In the genomic region with DNA sequence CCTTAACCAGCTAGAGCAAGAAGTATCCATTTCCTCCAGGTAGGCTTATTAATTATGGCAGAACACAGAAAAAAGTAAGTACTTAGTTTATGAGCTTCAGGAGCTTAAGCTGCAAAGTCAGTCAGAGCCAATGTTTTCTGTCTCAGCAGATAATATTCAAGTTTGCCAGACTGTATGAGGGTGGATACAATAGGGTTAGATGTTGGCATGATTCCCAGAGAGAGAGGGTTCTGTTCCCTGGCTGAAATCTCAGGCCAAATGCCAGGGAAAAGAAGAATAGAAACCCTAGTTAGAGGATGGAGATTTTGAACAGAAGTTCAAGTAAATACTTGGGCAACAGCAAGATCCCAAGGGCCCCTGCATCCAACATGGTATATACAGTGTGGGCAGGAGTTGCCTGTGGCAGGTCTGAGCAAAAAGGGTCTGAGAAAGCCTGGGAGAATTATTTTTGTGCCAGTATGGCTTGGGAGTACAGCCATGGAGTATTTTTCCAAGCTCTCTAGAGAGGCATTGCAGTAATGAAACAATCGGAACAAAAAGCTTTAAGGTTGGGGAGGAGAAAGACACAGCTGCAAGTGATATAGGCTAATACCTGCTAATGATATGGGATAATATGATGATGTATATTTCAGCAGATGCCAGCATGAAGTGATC, we compare ENCODE assay signal across 12 cellular contexts. TPM values are rescaled to one million over a fixed set of nuclear protein-coding genes. Genes with fewer than 3 reads are reported as not detected.
DNase-seq lines count a peak whose midpoint lies in the region; ATAC-seq, FAIRE-seq and TF ChIP-seq lines count a peak whose summit lies in the region.
"Had no signal": no experiment of that assay in that cellular context is flagged by ENCODE, and none has a peak within 500 bp of the region (broad histone marks: within the 10 kb centered on the region; RNA-seq: fewer than 3 reads in every experiment).

No MANE protein-coding gene starts in this region.

- no peaks in the 10 kb centered on the region for H3K9me3 ChIP-seq in MG63
- no peaks in the 10 kb centered on the region for H3K9me3 ChIP-seq in endothelial cell of umbilical vein (replicated peaks; ENCODE audit: control insufficient read depth, insufficient read depth, low read length)
- H3K9me3 ChIP-seq: psoas muscle had no signal

- H2AFZ ChIP-seq in endothelial cell of umbilical vein (ENCODE audit: low read depth, low read length): no peak overlapping the region

- intact Hi-C loops in endothelial cell of umbilical vein (cut with micrococcal nuclease): no loop called here

- H3K27ac Mint-ChIP-seq in activated CD8-positive, alpha-beta memory T cell treated with anti-CD3 and anti-CD28 coated beads, Interleukin-2, amount 10 ng/mL, durations not matched to agents 7 days and 5 days: no peak overlapping the region
- H3K27ac Mint-ChIP-seq: activated naive CD8-positive, alpha-beta T cell treated with anti-CD3 and anti-CD28 coated beads, Interleukin-2, amount 10 ng/mL, durations not matched to agents 7 days and 5 days had no signal

- H3K9ac ChIP-seq in endothelial cell of umbilical vein (replicated peaks; ENCODE audit: extremely low read depth, insufficient read depth, low read length): no peak overlapping the region

- no peaks in the 10 kb centered on the region for H4K20me1 ChIP-seq in endothelial cell of umbilical vein (replicated peaks; ENCODE audit: control insufficient read depth, extremely low read depth, insufficient read depth, low read length)

- no peak overlapping the region for H3K27ac ChIP-seq in endothelial cell of umbilical vein (ENCODE audit: insufficient read depth, low read depth, low read length)
- no peak overlapping the region for H3K27ac ChIP-seq in coronary artery
- H3K27ac ChIP-seq: psoas muscle had no signal

- FAIRE-seq in endothelial cell of umbilical vein (lab: Jason Lieb, UNC): peak; percentile 54

- no peaks in the 10 kb centered on the region for H3K4me1 ChIP-seq in endothelial cell of umbilical vein (ENCODE audit: control insufficient read depth, extremely low read depth, insufficient read depth, low read length)
- H3K4me1 ChIP-seq: psoas muscle had no signal

- CTCF ChIA-PET in endothelial cell of umbilical vein (lab: Charles Lee): no interaction called here
- CTCF ChIA-PET in activated CD8-positive, alpha-beta memory T cell treated with anti-CD3 and anti-CD28 coated beads, Interleukin-2, amount 10 ng/mL, durations not matched to agents 7 days and 5 days (lab: Charles Lee): no interaction called here

- no peak overlapping the region for H3K4me2 ChIP-seq in endothelial cell of umbilical vein (ENCODE audit: insufficient read depth, low read length)

- no peaks in the 10 kb centered on the region for H3K27me3 ChIP-seq in MG63
- H3K27me3 ChIP-seq in endothelial cell of umbilical vein (ENCODE audit: control insufficient read depth in 2 of 2, insufficient read depth in 2 of 2, low read length in 2 of 2): no peaks in the 10 kb centered on the region

- peaks cover 12% of the 10 kb centered on the region for H3K27me3 Mint-ChIP-seq in activated CD8-positive, alpha-beta memory T cell treated with anti-CD3 and anti-CD28 coated beads, Interleukin-2, amount 10 ng/mL, durations not matched to agents 7 days and 5 days

- H3K9me1 ChIP-seq in endothelial cell of umbilical vein (replicated peaks; ENCODE audit: control insufficient read depth, extremely low read depth, insufficient read depth, low read length): no peaks in the 10 kb centered on the region

- DNase-seq in MG63 (peak; percentile 9), NCI-H748 (lab: John Stamatoyannopoulos, UW; ENCODE audit: unreplicated experiment) (peak; percentile 25), endothelial cell of umbilical vein (ENCODE audit: low read depth, low spot score) (peak; percentile 74), putamen (ENCODE audit: low spot score) (peak; percentile 34), coronary artery (ENCODE audit: low spot score) (no peak)
- no peak for DNase-seq in activated CD8-positive, alpha-beta memory T cell treated with anti-CD3 and anti-CD28 coated beads, Interleukin-2, amount 10 ng/mL, durations not matched to agents 7 days and 5 days
- DNase-seq: activated naive CD8-positive, alpha-beta T cell treated with anti-CD3 and anti-CD28 coated beads, Interleukin-2, amount 10 ng/mL, durations not matched to agents 7 days and 5 days; effector CD8-positive, alpha-beta T cell; NCI-H1436; psoas muscle had no signal

- H3K79me2 ChIP-seq in endothelial cell of umbilical vein (ENCODE audit: control insufficient read depth, insufficient read depth, low read length): no peaks in the 10 kb centered on the region

- POLR2A ChIA-PET in endothelial cell of umbilical vein (lab: Charles Lee): no interaction called here

- H3K4me3 ChIP-seq in MG63: no peak overlapping the region
- no peak overlapping the region for H3K4me3 ChIP-seq in endothelial cell of umbilical vein (replicated peaks in 1 of 3; ENCODE audit: insufficient read depth in 1 of 3, low read depth in 1 of 3, low read length in 3 of 3)
- H3K4me3 ChIP-seq in coronary artery: no peak overlapping the region
- H3K4me3 ChIP-seq: psoas muscle had no signal

- no peak for ATAC-seq in HG03039 (IDR thresholded peaks at IDR 0.05; ENCODE audit: unreplicated experiment)
- no peak for ATAC-seq in HG03469 (IDR thresholded peaks at IDR 0.05; ENCODE audit: unreplicated experiment)
- no peak for ATAC-seq in activated CD8-positive, alpha-beta memory T cell treated with anti-CD3 and anti-CD28 coated beads, Interleukin-2, amount 10 ng/mL, durations not matched to agents 7 days and 5 days
- ATAC-seq: psoas muscle had no signal

- H3K4me1 Mint-ChIP-seq in activated CD8-positive, alpha-beta memory T cell treated with anti-CD3 and anti-CD28 coated beads, Interleukin-2, amount 10 ng/mL, durations not matched to agents 7 days and 5 days: no peaks in the 10 kb centered on the region
- H3K4me1 Mint-ChIP-seq: activated naive CD8-positive, alpha-beta T cell treated with anti-CD3 and anti-CD28 coated beads, Interleukin-2, amount 10 ng/mL, durations not matched to agents 7 days and 5 days had no signal

- H3K4me3 Mint-ChIP-seq in activated CD8-positive, alpha-beta memory T cell treated with anti-CD3 and anti-CD28 coated beads, Interleukin-2, amount 10 ng/mL, durations not matched to agents 7 days and 5 days: no peak overlapping the region
- H3K4me3 Mint-ChIP-seq: activated naive CD8-positive, alpha-beta T cell treated with anti-CD3 and anti-CD28 coated beads, Interleukin-2, amount 10 ng/mL, durations not matched to agents 7 days and 5 days had no signal

- TF ChIP-seq CTCF in endothelial cell of umbilical vein (IDR thresholded peaks at IDR 0.05; ENCODE audit: extremely low read depth in 1 of 2, insufficient read depth in 1 of 2, low read depth in 1 of 2, low read length in 2 of 2) (no peak), coronary artery (IDR thresholded peaks at IDR 0.05) (no peak)

- BruUV-seq in endothelial cell of umbilical vein (replicated peaks; lab: Mats Ljungman, UMichigan): no TSS peak

- dilution Hi-C loops in endothelial cell of umbilical vein (cut with MboI; ENCODE audit: extremely low pct_ligation_motif_present, low sequenced_read_pairs): no loop called here

- no peak for TF ChIP-seq POLR2A in endothelial cell of umbilical vein (IDR thresholded peaks at IDR 0.05; ENCODE audit: low read depth, low read length)

- no peaks in the 10 kb centered on the region for H3K9me3 Mint-ChIP-seq in activated CD8-positive, alpha-beta memory T cell treated with anti-CD3 and anti-CD28 coated beads, Interleukin-2, amount 10 ng/mL, durations not matched to agents 7 days and 5 days (ENCODE audit: low read depth)
- H3K9me3 Mint-ChIP-seq: activated naive CD8-positive, alpha-beta T cell treated with anti-CD3 and anti-CD28 coated beads, Interleukin-2, amount 10 ng/mL, durations not matched to agents 7 days and 5 days had no signal

- H3K36me3 ChIP-seq in MG63 (no peaks in the 10 kb centered on the region), endothelial cell of umbilical vein (ENCODE audit: control insufficient read depth in 2 of 2, extremely low read depth in 1 of 2, insufficient read depth in 2 of 2, low read length in 2 of 2) (no peaks in the 10 kb centered on the region)

- H3K36me3 Mint-ChIP-seq in activated CD8-positive, alpha-beta memory T cell treated with anti-CD3 and anti-CD28 coated beads, Interleukin-2, amount 10 ng/mL, durations not matched to agents 7 days and 5 days: no peaks in the 10 kb centered on the region
- H3K36me3 Mint-ChIP-seq: activated naive CD8-positive, alpha-beta T cell treated with anti-CD3 and anti-CD28 coated beads, Interleukin-2, amount 10 ng/mL, durations not matched to agents 7 days and 5 days had no signal

TF ChIP-seq in endothelial cell of umbilical vein, 7 proteins besides CTCF, POLR2A, EP300 and RAD21:
- TF ChIP-seq EZH2 (IDR thresholded peaks at IDR 0.05; ENCODE audit: borderline replicate concordance, low read depth, low read length, severe bottlenecking): no peak
- TF ChIP-seq, protein P1, sequence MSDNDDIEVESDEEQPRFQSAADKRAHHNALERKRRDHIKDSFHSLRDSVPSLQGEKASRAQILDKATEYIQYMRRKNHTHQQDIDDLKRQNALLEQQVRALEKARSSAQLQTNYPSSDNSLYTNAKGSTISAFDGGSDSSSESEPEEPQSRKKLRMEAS (IDR thresholded peaks at IDR 0.05; ENCODE audit: insufficient read depth, insufficient read length): no peak
- no peak for TF ChIP-seq JUN (IDR thresholded peaks at IDR 0.05; ENCODE audit: borderline replicate concordance, insufficient read depth, insufficient read length, low read depth)
- TF ChIP-seq GATA2 (IDR thresholded peaks at IDR 0.05; ENCODE audit: insufficient read depth, insufficient read length, low read depth, low read length): no peak
- TF ChIP-seq FOS (IDR thresholded peaks at IDR 0.05; ENCODE audit: borderline replicate concordance, insufficient read depth, low read length): no peak
- no peak for TF ChIP-seq POLR2AphosphoS5 (IDR thresholded peaks at IDR 0.05; ENCODE audit: insufficient read depth, low read depth, low read length)
- no peak for TF ChIP-seq MYC (IDR thresholded peaks at IDR 0.05; ENCODE audit: low read depth, low read length)

RNA-seq across cellular contexts. Expression of a gene that starts 30.9 kb away (rescaled TPM):
- 13.1 and 22.7 TPM in 2 replicates for total RNA-seq in MG63 (2014; rRNA removed; shearing (Covaris generic); ENCODE audit: low replicate concordance)
- total RNA-seq in endothelial cell of umbilical vein: 20.7 and 21.4 TPM in 2 replicates
- polyA plus RNA-seq in endothelial cell of umbilical vein: 17.0 and 21.6 TPM in 2 replicates
- polyA plus RNA-seq in endothelial cell of umbilical vein (2011; cell fraction: cytosol; rRNA removed): 18.7 and 19.3 TPM in 2 replicates
- polyA plus RNA-seq in endothelial cell of umbilical vein (2011; cell fraction: nucleus; rRNA removed): 10.3 and 11.9 TPM in 2 replicates
- polyA plus RNA-seq in endothelial cell of umbilical vein (2012): 19.9 and 24.1 TPM in 2 replicates
- polyA minus RNA-seq in endothelial cell of umbilical vein: 20.2 and 24.8 TPM in 2 replicates
- 20.6 TPM for polyA minus RNA-seq in endothelial cell of umbilical vein (2011; cell fraction: cytosol; rRNA and poly(A)+ RNA removed)
- polyA minus RNA-seq in endothelial cell of umbilical vein (2011; cell fraction: nucleus; rRNA and poly(A)+ RNA removed): 8.0 and 8.5 TPM in 2 replicates
- 10 to 100 TPM; 15.5 to 21.4 TPM for total RNA-seq in activated CD8-positive, alpha-beta memory T cell treated with anti-CD3 and anti-CD28 coated beads, Interleukin-2, amount 10 ng/mL, durations not matched to agents 7 days and 5 days

Comparison
In these comparisons a context has a peak if more than half of its experiments do, and no peak if none do; other contexts are left out.
1. DNase-seq: peak in MG63 (single experiment), NCI-H748 (single experiment), endothelial cell of umbilical vein (single experiment) and putamen (single experiment); none in coronary artery (single experiment) and activated CD8-positive, alpha-beta memory T cell treated with anti-CD3 and anti-CD28 coated beads, Interleukin-2, amount 10 ng/mL, durations not matched to agents 7 days and 5 days (single experiment).